12 cellular contexts compared by ENCODE assay signal in the genomic region with DNA sequence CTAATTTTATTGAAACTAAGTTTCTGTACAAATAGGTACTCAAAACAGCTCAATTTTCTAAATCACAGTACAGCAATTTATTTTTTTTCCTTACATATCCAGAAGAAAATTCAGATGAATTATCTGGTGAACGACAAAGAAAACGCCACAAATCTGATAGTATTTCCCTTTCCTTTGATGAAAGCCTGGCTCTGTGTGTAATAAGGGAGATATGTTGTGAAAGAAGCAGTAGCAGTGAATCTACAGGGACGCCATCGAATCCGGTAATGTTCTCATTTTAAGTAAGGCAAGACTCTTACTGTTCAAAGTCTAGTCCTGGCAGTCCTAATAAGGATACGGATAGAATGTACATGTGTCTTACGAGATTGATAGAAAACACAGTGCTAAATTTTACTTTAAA.
"Had no signal": no experiment of that assay in that cellular context is flagged by ENCODE, and none has a peak within 500 bp of the region (broad histone marks: within the 10 kb centered on the region; RNA-seq: fewer than 3 reads in every experiment).

No MANE protein-coding gene starts in this region.

- H3K4me1 ChIP-seq: adrenal gland had no signal

- H3K27me3 Mint-ChIP-seq: memory B cell; naive thymus-derived CD8-positive, alpha-beta T cell; stimulated activated naive CD8-positive, alpha-beta T cell treated with anti-CD3 and anti-CD28 coated beads, Interleukin-15, Interleukin-2, amounts not matched to agents 100 ng/mL and 50 ng/mL, for 24 hours had no signal

- FAIRE-seq: bronchial epithelial cell had no signal

- H3K27ac Mint-ChIP-seq: memory B cell; stimulated activated naive CD8-positive, alpha-beta T cell treated with anti-CD3 and anti-CD28 coated beads, Interleukin-15, Interleukin-2, amounts not matched to agents 100 ng/mL and 50 ng/mL, for 24 hours had no signal

- H3K9me3 ChIP-seq: adrenal gland had no signal

- DNase-seq: activated CD4-positive, alpha-beta T cell treated with anti-CD3 and anti-CD28 coated beads, Interleukin-2, amount 50 U/mL, for 4 hours; activated naive CD4-positive, alpha-beta T cell treated with Interleukin-2 at 50 U/mL for 16 hours; adrenal gland; dermis blood vessel endothelial cell; effector memory CD4-positive, alpha-beta T cell; naive thymus-derived CD8-positive, alpha-beta T cell; stimulated activated CD4-positive, alpha-beta T cell treated with anti-CD3 and anti-CD28 coated beads, Interleukin-15, amount 100 ng/mL, for 24 hours; stimulated activated CD4-positive, alpha-beta T cell treated with anti-CD3 and anti-CD28 coated beads, Interleukin-2, amount 100 ng/mL, for 48 hours had no signal

- H3K27ac ChIP-seq: skin epidermis had no signal

- H3K9me3 Mint-ChIP-seq: memory B cell; naive thymus-derived CD8-positive, alpha-beta T cell; stimulated activated naive CD8-positive, alpha-beta T cell treated with anti-CD3 and anti-CD28 coated beads, Interleukin-15, Interleukin-2, amounts not matched to agents 100 ng/mL and 50 ng/mL, for 24 hours had no signal

- H3K27me3 ChIP-seq: adrenal gland had no signal

- H3K4me3 ChIP-seq: adrenal gland, skin epidermis had no signal

- H3K4me3 Mint-ChIP-seq: memory B cell; naive thymus-derived CD8-positive, alpha-beta T cell; stimulated activated naive CD8-positive, alpha-beta T cell treated with anti-CD3 and anti-CD28 coated beads, Interleukin-15, Interleukin-2, amounts not matched to agents 100 ng/mL and 50 ng/mL, for 24 hours had no signal
